In genomic region chr9:20684865-20685696, GRCh38 we compare ENCODE assay signal across 8 cellular contexts. TPM values are rescaled to one million over a fixed set of nuclear protein-coding genes. Genes with fewer than 3 reads are reported as not detected.
DNase-seq lines count a peak whose midpoint lies in the region; ATAC-seq and TF ChIP-seq lines count a peak whose summit lies in the region.

No MANE protein-coding gene starts in this region.

- no peaks in the 10 kb centered on the region for H3K27me3 ChIP-seq in cardiac muscle cell
- no peaks in the 10 kb centered on the region for H3K27me3 ChIP-seq in Peyer's patch
- H3K27me3 ChIP-seq in neuron (ENCODE audit: insufficient read depth, low read length): no peaks in the 10 kb centered on the region

- H3K4me3 ChIP-seq in cardiac muscle cell (peak overlapping the region; percentile 40), Peyer's patch (peak overlapping the region; percentile 79 to 96 (median 90)), neuron (ENCODE audit: low read length) (peak overlapping the region; percentile 89)

- DNase-seq in cardiac muscle cell (ENCODE audit: low read depth in 1 of 2, low spot score in 1 of 2) (peak in 1 of 2 donors; percentile 83), Right ventricle myocardium superior (no peak), Peyer's patch (no peak), epithelial cell of prostate (ENCODE audit: low read depth, low spot score) (peak; percentile 44), NCI-H146 treated with DMSO at 0.1 percent for 48 hours (lab: John Stamatoyannopoulos, UW; ENCODE audit: unreplicated experiment) (no peak)

- H3K4me1 ChIP-seq in cardiac muscle cell (ENCODE audit: low read depth): peaks cover 19% of the 10 kb centered on the region
- H3K4me1 ChIP-seq in Peyer's patch: peaks cover 0 to 10% (median 0%) of the 10 kb centered on the region in 4 donors
- H3K4me1 ChIP-seq in neuron (ENCODE audit: insufficient read depth, low read length): peaks cover 20% of the 10 kb centered on the region

- intact Hi-C loops in Right ventricle myocardium superior (cut with DNase I): loop anchor here (5.0 kb wide), 1 partner anchor 63 kb away; the partner anchor contains the start of gene MLLT3

- TF ChIP-seq CTCF in cardiac muscle cell (IDR thresholded peaks at IDR 0.05; ENCODE audit: low read depth, low read length) (no peak), Peyer's patch (IDR thresholded peaks at IDR 0.05) (no peak)

- no peak for TF ChIP-seq POLR2A in Peyer's patch (IDR thresholded peaks at IDR 0.05)

- no peak for ATAC-seq in Right ventricle myocardium superior (ENCODE audit: poor library complexity)
- no peak for ATAC-seq in GM19455 (IDR thresholded peaks at IDR 0.05; ENCODE audit: unreplicated experiment)
- no peak for ATAC-seq in HG02798 (IDR thresholded peaks at IDR 0.05; ENCODE audit: poor library complexity, unreplicated experiment)

- H2AFZ ChIP-seq in neuron (ENCODE audit: low read depth, low read length): peak overlapping the region; percentile 59

- H3K36me3 ChIP-seq in cardiac muscle cell: no peaks in the 10 kb centered on the region
- no peaks in the 10 kb centered on the region for H3K36me3 ChIP-seq in Peyer's patch
- no peaks in the 10 kb centered on the region for H3K36me3 ChIP-seq in neuron (ENCODE audit: insufficient read depth, low read length)

- H3K27ac ChIP-seq in cardiac muscle cell (peak overlapping the region; percentile 90), Peyer's patch (peak overlapping the region; percentile 85 to 95 (median 90)), epithelial cell of prostate (peak overlapping the region; percentile 79)

- H3K9me3 ChIP-seq in cardiac muscle cell (ENCODE audit: low read depth) (no peaks in the 10 kb centered on the region), Peyer's patch (no peaks in the 10 kb centered on the region), neuron (ENCODE audit: low read length) (no peaks in the 10 kb centered on the region)

RNA-seq across cellular contexts. Expression of gene FOCAD, which starts 1.0 kb away (rescaled TPM):
- 52.0 and 57.0 TPM in 2 replicates for total RNA-seq in cardiac muscle cell
- polyA plus RNA-seq in cardiac muscle cell: 32.9 and 47.0 TPM in 2 replicates
- total RNA-seq in Right ventricle myocardium superior: 28.7 TPM
- 10 to 100 TPM; 19.4 to 42.1 (median 28.7) TPM for total RNA-seq in Peyer's patch
